ENCODE assay signal across 24 cellular contexts in genomic region chr9:13444696-13445095, GRCh38.
DNase-seq lines count a peak whose midpoint lies in the region; ATAC-seq and TF ChIP-seq lines count a peak whose summit lies in the region.
"Had no signal": no experiment of that assay in that cellular context is flagged by ENCODE, and none has a peak within 500 bp of the region (broad histone marks: within the 10 kb centered on the region; RNA-seq: fewer than 3 reads in every experiment).

No MANE protein-coding gene starts in this region.

- no peaks in the 10 kb centered on the region for H3F3A ChIP-seq in PC-3 (ENCODE audit: low read length, unreplicated experiment)

- WGBS in heart left ventricle, 4 donors: 60 to 83% (median 73%) methylated on average over 4 of the region's 4 CpGs
- WGBS in mammary epithelial cell (ENCODE audit: low coverage, missing lambda C conversion rate): 12% methylated on average over 4 of the region's 4 CpGs

- intact Hi-C loops in heart left ventricle (cut with DNase I) (loop anchor here (5.0 to 10.0 kb wide), 11 partner anchors 133 to 908 kb away; no protein-coding TSS in a partner anchor), left ventricle myocardium superior (cut with micrococcal nuclease) (loop anchor here (10.0 kb wide), 1 partner anchor 240 kb away; no protein-coding TSS in a partner anchor), mammary epithelial cell (cut with micrococcal nuclease) (loop anchor here (5.0 to 10.0 kb wide), 3 partner anchors 630 to 958 kb away; partner anchors contain the start of gene NFIB), tibial artery (cut with DNase I; ENCODE audit: low total_unique reads) (loop anchor here (10.0 kb wide), 2 partner anchors 650 to 880 kb away; no protein-coding TSS in a partner anchor), PC-3 (cut with micrococcal nuclease) (loop anchor here (5.0 kb wide), 2 partner anchors 248 to 908 kb away; no protein-coding TSS in a partner anchor)

- no peak for DNase-seq in heart left ventricle
- DNase-seq in left ventricle myocardium superior: no peak
- no peak for DNase-seq in mammary epithelial cell
- peak; percentile 53 for DNase-seq in medulla oblongata (ENCODE audit: extremely low spot score)
- no peak for DNase-seq in tibial artery
- DNase-seq in PC-3: no peak
- no peak for DNase-seq in pons (ENCODE audit: low spot score)
- DNase-seq: activated CD4-positive, alpha-beta T cell treated with anti-CD3 and anti-CD28 coated beads for 1 hour; activated CD8-positive, alpha-beta memory T cell treated with anti-CD3 and anti-CD28 coated beads for 24 hours; activated T-cell treated with anti-CD3 and anti-CD28 coated beads, Interleukin-2, amount 50 U/mL, for 48 hours; BE2C; brain microvascular endothelial cell; Caco-2; H9; KG1; mesendoderm; natural killer cell; NCI-H2029; SHP77 treated with DMSO at 0.1 percent for 48 hours; stimulated activated CD4-positive, alpha-beta T cell treated with anti-CD3 and anti-CD28 coated beads, Interleukin-1b, Interleukin-23, amount 100 ng/mL, for 48 hours; stimulated activated naive CD4-positive, alpha-beta T cell; T-cell had no signal

- TF ChIP-seq POLR2A in heart left ventricle (IDR thresholded peaks at IDR 0.05): no peak

- CTCF ChIA-PET in mammary epithelial cell (lab: Charles Lee; ENCODE audit: low non-redundant PET): no interaction called here
- CTCF ChIA-PET in PC-3 (lab: Charles Lee): no interaction called here

- H3K36me3 ChIP-seq in heart left ventricle: no peaks in the 10 kb centered on the region
- no peaks in the 10 kb centered on the region for H3K36me3 ChIP-seq in mammary epithelial cell (ENCODE audit: insufficient read depth, low read length)
- no peaks in the 10 kb centered on the region for H3K36me3 ChIP-seq in tibial artery
- H3K36me3 ChIP-seq in PC-3 (ENCODE audit: low read depth, low read length): no peaks in the 10 kb centered on the region
- H3K36me3 ChIP-seq: BE2C, brain microvascular endothelial cell had no signal

- H3K79me2 ChIP-seq in mammary epithelial cell (ENCODE audit: insufficient read depth, low read length) (no peaks in the 10 kb centered on the region), PC-3 (ENCODE audit: low read length) (no peaks in the 10 kb centered on the region)
- H3K79me2 ChIP-seq: parathyroid adenoma had no signal

- H3K9me3 ChIP-seq in heart left ventricle (no peaks in the 10 kb centered on the region), mammary epithelial cell (replicated peaks; ENCODE audit: insufficient read depth, low read length) (no peaks in the 10 kb centered on the region), tibial artery (no peaks in the 10 kb centered on the region), PC-3 (ENCODE audit: low read length) (no peaks in the 10 kb centered on the region)
- H3K9me3 ChIP-seq: BE2C, Caco-2 had no signal

- peak overlapping the region; percentile 76 for H3K4me2 ChIP-seq in mammary epithelial cell (ENCODE audit: insufficient read depth, low read depth, low read length)
- no peak overlapping the region for H3K4me2 ChIP-seq in PC-3 (ENCODE audit: low read length)

- no peak overlapping the region for H3K9ac ChIP-seq in mammary epithelial cell (ENCODE audit: insufficient read depth, low read length)
- no peak overlapping the region for H3K9ac ChIP-seq in PC-3 (ENCODE audit: low read length)
- H3K9ac ChIP-seq: parathyroid adenoma had no signal

- H3K27me3 ChIP-seq in heart left ventricle (no peaks in the 10 kb centered on the region), mammary epithelial cell (ENCODE audit: insufficient read depth, low read length) (no peaks in the 10 kb centered on the region), tibial artery (no peaks in the 10 kb centered on the region), PC-3 (ENCODE audit: low read length) (no peaks in the 10 kb centered on the region)
- H3K27me3 ChIP-seq: BE2C, brain microvascular endothelial cell had no signal

- POLR2A ChIA-PET in PC-3 (lab: Charles Lee; ENCODE audit: unreplicated experiment): no interaction called here

- H3K27ac ChIP-seq in heart left ventricle (peak overlapping the region in 11 of 12 donors; percentile 15 to 72 (median 60)), mammary epithelial cell (ENCODE audit: insufficient read depth, low read depth, low read length) (no peak overlapping the region), tibial artery (peak overlapping the region; percentile 8 to 58), PC-3 (ENCODE audit: low read length) (no peak overlapping the region)
- H3K27ac ChIP-seq: brain microvascular endothelial cell, parathyroid adenoma had no signal

- H3K4me1 ChIP-seq in heart left ventricle (peaks cover 0 to 58% (median 38%) of the 10 kb centered on the region in 12 donors), mammary epithelial cell (ENCODE audit: insufficient read depth, low read length) (peaks cover 5% of the 10 kb centered on the region), tibial artery (peaks cover 0 to 39% (median 11%) of the 10 kb centered on the region in 4 donors), PC-3 (ENCODE audit: insufficient read depth, low read length) (no peaks in the 10 kb centered on the region)
- H3K4me1 ChIP-seq: BE2C, Caco-2, parathyroid adenoma had no signal

- H2AFZ ChIP-seq in mammary epithelial cell (ENCODE audit: low read depth, low read length) (peak overlapping the region; percentile 54), PC-3 (ENCODE audit: low read length) (no peak overlapping the region)
- H2AFZ ChIP-seq: parathyroid adenoma had no signal

- H4K20me1 ChIP-seq in mammary epithelial cell (ENCODE audit: insufficient read depth, low read length): no peaks in the 10 kb centered on the region
- H4K20me1 ChIP-seq in PC-3 (ENCODE audit: low read length): no peaks in the 10 kb centered on the region

- in situ Hi-C loops in mammary epithelial cell (cut with MboI; ENCODE audit: low sequenced_read_pairs in 2 of 2): loop anchor here (25.0 kb wide), 2 partner anchors 243 to 643 kb away; no protein-coding TSS in a partner anchor

- H3K9me2 ChIP-seq in PC-3 (replicated peaks; ENCODE audit: low read length): no peaks in the 10 kb centered on the region

- dilution Hi-C loops in mammary epithelial cell (cut with HindIII; ENCODE audit: low sequenced_read_pairs): loop anchor here (25.0 kb wide), 1 partner anchor 993 kb away; no protein-coding TSS in a partner anchor

- BruUV-seq in mammary epithelial cell (replicated peaks; lab: Mats Ljungman, UMichigan) (no TSS peak), PC-3 (replicated peaks; lab: Mats Ljungman, UMichigan) (no TSS peak)

- H3K4me3 ChIP-seq in heart left ventricle (peak overlapping the region in 2 of 12 donors; percentile 27 to 35), mammary epithelial cell (replicated peaks in 1 of 3; ENCODE audit: insufficient read depth in 1 of 3, low read depth in 2 of 3, low read length in 3 of 3) (peak overlapping the region in 2 of 3 experiments; percentile 5 to 20), tibial artery (peak overlapping the region; percentile 11 to 45), PC-3 (ENCODE audit: low read length) (no peak overlapping the region)

- ATAC-seq in heart left ventricle: no peak
- ATAC-seq in left ventricle myocardium superior: no peak
- ATAC-seq in GM21786 (IDR thresholded peaks at IDR 0.05; ENCODE audit: unreplicated experiment): no peak
- no peak for ATAC-seq in PC-3
- ATAC-seq: natural killer cell, T-cell had no signal

- TF ChIP-seq CTCF in heart left ventricle (IDR thresholded peaks at IDR 0.05) (no peak), mammary epithelial cell (conservative IDR thresholded peaks at IDR 0.05 in 1 of 2, IDR thresholded peaks at IDR 0.05 in 1 of 2; ENCODE audit: extremely low read depth in 1 of 2, insufficient read depth in 1 of 2, low read depth in 1 of 2, low read length in 2 of 2) (no peak), tibial artery (IDR thresholded peaks at IDR 0.05) (no peak), PC-3 (conservative IDR thresholded peaks at IDR 0.05; ENCODE audit: low read depth, low read length) (no peak)

Comparison
In these comparisons a context has a peak if more than half of its experiments do, and no peak if none do; other contexts are left out.
1. H3K27ac ChIP-seq: peak in heart left ventricle (11 of 12) and tibial artery (2 of 2); none in mammary epithelial cell (single experiment) and PC-3 (single experiment).